In genomic region chr5:176671890-176672615, GRCh38 we compare ENCODE assay signal across 24 cellular contexts. TPM values are rescaled to one million over a fixed set of nuclear protein-coding genes. Genes with fewer than 3 reads are reported as not detected.
"Had no signal": no experiment of that assay in that cellular context is flagged by ENCODE, and none has a peak within 500 bp of the region (broad histone marks: within the 10 kb centered on the region; RNA-seq: fewer than 3 reads in every experiment).

No MANE protein-coding gene starts in this region.

- H3K27me3 ChIP-seq: ascending aorta had no signal

- H3K4me3 ChIP-seq: ascending aorta, transverse colon had no signal

- H3K4me1 ChIP-seq: ascending aorta, transverse colon had no signal

- ATAC-seq: activated CD4-positive, CD25-positive, alpha-beta regulatory T cell treated with anti-CD3 and anti-CD28 coated beads, Interleukin-2, amount 50 U/mL, for 24 hours; activated CD8-positive, alpha-beta T cell treated with anti-CD3 and anti-CD28 coated beads, Interleukin-2, amount 10 ng/mL, durations not matched to agents 7 days and 5 days; activated naive CD4-positive, alpha-beta T cell treated with anti-CD3 and anti-CD28 coated beads, Interleukin-2, amount 50 U/mL, for 72 hours; stimulated activated naive B cell treated with anti-CD40 and anti-IgM and Interleukin-4, amounts not matched to agents 10 μg/mL and 1 μg/mL and 100 μg/mL, for 72 hours had no signal

- H3K36me3 ChIP-seq: ascending aorta, brain microvascular endothelial cell, transverse colon had no signal

- H3K9me3 ChIP-seq: ascending aorta, transverse colon had no signal

- DNase-seq: activated CD4-positive, alpha-beta T cell treated with anti-CD3 and anti-CD28 coated beads, Interleukin-2, amount 10 ng/mL, durations not matched to agents 24 days and 14 days; activated CD8-positive, alpha-beta T cell treated with anti-CD3 and anti-CD28 coated beads, Interleukin-2, amount 10 ng/mL, durations not matched to agents 7 days and 5 days; activated gamma-delta T cell treated with Interleukin-2 at 50 U/mL for 16 hours; brain microvascular endothelial cell; caudate nucleus; effector CD4-positive, alpha-beta T cell; retina; stimulated activated CD4-positive, alpha-beta T cell treated with anti-CD3 and anti-CD28 coated beads, Interleukin-2, amount 100 ng/mL, for 48 hours; stimulated activated CD8-positive, alpha-beta memory T cell treated with anti-CD3 and anti-CD28 coated beads, Interleukin-4, amount 100 ng/mL, for 48 hours; stimulated activated naive B cell treated with anti-CD40 and anti-IgM and Interleukin-4, amounts not matched to agents 10 μg/mL and 1 μg/mL and 100 μg/mL, for 72 hours; transverse colon had no signal

- H3K27ac ChIP-seq: ascending aorta, brain microvascular endothelial cell, transverse colon had no signal

RNA-seq across cellular contexts. Expression of gene EIF4E1B, which starts 41.6 kb away (rescaled TPM):
- total RNA-seq: activated CD4-positive, alpha-beta T cell treated with anti-CD3 and anti-CD28 coated beads, Interleukin-2, amount 10 ng/mL, durations not matched to agents 24 days and 14 days; activated CD8-positive, alpha-beta T cell treated with anti-CD3 and anti-CD28 coated beads, Interleukin-2, amount 10 ng/mL, durations not matched to agents 7 days and 5 days; activated naive CD4-positive, alpha-beta T cell treated with anti-CD3 and anti-CD28 coated beads, Interleukin-2, amount 50 U/mL, for 72 hours; ascending aorta; epithelial cell of proximal tubule; fibroblast of villous mesenchyme; lower leg skin; myocyte; neural crest cell; osteocyte; progenitor cell of endocrine pancreas; T-helper 2 cell treated with Interferon-gamma antibody and Interleukin-4, amounts not matched to agents 100 ng/mL and 5 ng/mL, for 36 hours; temporal lobe; transverse colon had no signal

RNA-seq across cellular contexts. Expression of gene SNCB, which starts 41.7 kb away (rescaled TPM):
- total RNA-seq: activated CD4-positive, alpha-beta T cell treated with anti-CD3 and anti-CD28 coated beads, Interleukin-2, amount 10 ng/mL, durations not matched to agents 24 days and 14 days; activated CD8-positive, alpha-beta T cell treated with anti-CD3 and anti-CD28 coated beads, Interleukin-2, amount 10 ng/mL, durations not matched to agents 7 days and 5 days; ascending aorta; fibroblast of villous mesenchyme; lower leg skin; mononuclear cell; osteocyte; T-helper 2 cell treated with Interferon-gamma antibody and Interleukin-4, amounts not matched to agents 100 ng/mL and 5 ng/mL, for 36 hours; transverse colon had no signal
